ENCODE assay signal across 18 cellular contexts in the genomic region with DNA sequence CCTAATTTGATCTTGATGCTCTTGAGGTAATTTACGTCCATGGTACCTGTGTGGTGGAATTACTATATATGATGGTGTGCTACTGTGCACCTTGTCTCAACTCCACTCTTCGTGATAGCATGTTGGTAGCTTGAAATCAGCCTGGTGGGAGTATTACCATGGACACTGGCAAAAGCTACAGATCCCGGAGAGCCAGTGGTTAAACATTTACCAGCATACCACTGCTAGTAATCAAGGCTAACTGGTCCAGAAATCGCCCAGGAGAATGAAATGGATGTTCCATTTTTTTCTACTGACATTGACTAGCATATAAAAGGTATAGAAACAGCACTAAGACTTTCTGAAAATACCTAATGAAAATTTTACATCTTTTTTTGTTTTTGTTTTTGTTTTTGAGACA.
"Had no signal": no experiment of that assay in that cellular context is flagged by ENCODE, and none has a peak within 500 bp of the region (broad histone marks: within the 10 kb centered on the region; RNA-seq: fewer than 3 reads in every experiment).

No MANE protein-coding gene starts in this region.

- H3K27ac ChIP-seq: cardiac muscle cell, spleen, testis, upper lobe of left lung, WERI-Rb-1 had no signal

- H3K36me3 ChIP-seq: cardiac muscle cell had no signal

- H3K36me3 Mint-ChIP-seq: natural killer cell had no signal

- H3K9me3 Mint-ChIP-seq: activated naive CD8-positive, alpha-beta T cell treated with anti-CD3 and anti-CD28 coated beads for 36 hours; activated T-helper 17 cell treated with anti-CD3 and anti-CD28 coated beads, Interleukin-2, amount 50 U/mL, for 72 hours; natural killer cell; stimulated activated memory B cell treated with anti-CD40 and anti-IgM and Interleukin-4, amounts not matched to agents 10 μg/mL and 1 μg/mL and 100 μg/mL, for 72 hours had no signal

- H3K4me3 Mint-ChIP-seq: activated naive CD8-positive, alpha-beta T cell treated with anti-CD3 and anti-CD28 coated beads for 36 hours; natural killer cell; stimulated activated memory B cell treated with anti-CD40 and anti-IgM and Interleukin-4, amounts not matched to agents 10 μg/mL and 1 μg/mL and 100 μg/mL, for 72 hours had no signal

- H3K4me3 ChIP-seq: cardiac muscle cell, spleen, testis, upper lobe of left lung had no signal

- H3K27me3 ChIP-seq: cardiac muscle cell, spleen, testis, upper lobe of left lung had no signal

- ATAC-seq: activated T-helper 17 cell treated with anti-CD3 and anti-CD28 coated beads, Interleukin-2, amount 50 U/mL, for 72 hours; natural killer cell; stimulated activated memory B cell treated with anti-CD40 and anti-IgM and Interleukin-4, amounts not matched to agents 10 μg/mL and 1 μg/mL and 100 μg/mL, for 72 hours had no signal

- H3K27ac Mint-ChIP-seq: natural killer cell; stimulated activated memory B cell treated with anti-CD40 and anti-IgM and Interleukin-4, amounts not matched to agents 10 μg/mL and 1 μg/mL and 100 μg/mL, for 72 hours had no signal

- H3K27me3 Mint-ChIP-seq: activated naive CD8-positive, alpha-beta T cell treated with anti-CD3 and anti-CD28 coated beads for 36 hours; activated T-helper 17 cell treated with anti-CD3 and anti-CD28 coated beads, Interleukin-2, amount 50 U/mL, for 72 hours; stimulated activated memory B cell treated with anti-CD40 and anti-IgM and Interleukin-4, amounts not matched to agents 10 μg/mL and 1 μg/mL and 100 μg/mL, for 72 hours had no signal

- DNase-seq: activated CD4-positive, alpha-beta T cell treated with anti-CD3 and anti-CD28 coated beads for 1 hour; activated naive CD4-positive, alpha-beta T cell; activated naive CD8-positive, alpha-beta T cell treated with anti-CD3 and anti-CD28 coated beads for 36 hours; activated T-cell treated with anti-CD3 and anti-CD28 coated beads, Interleukin-2, amount 50 U/mL, for 1 hour; amniotic stem cell; dermis blood vessel endothelial cell; effector memory CD4-positive, alpha-beta T cell; foreskin fibroblast; kidney; natural killer cell; spleen; stimulated activated CD4-positive, alpha-beta T cell treated with anti-CD3 and anti-CD28 coated beads, Interleukin-4, amount 100 ng/mL, for 4 hours; testis; upper lobe of left lung; WERI-Rb-1 had no signal
